In the genomic region with DNA sequence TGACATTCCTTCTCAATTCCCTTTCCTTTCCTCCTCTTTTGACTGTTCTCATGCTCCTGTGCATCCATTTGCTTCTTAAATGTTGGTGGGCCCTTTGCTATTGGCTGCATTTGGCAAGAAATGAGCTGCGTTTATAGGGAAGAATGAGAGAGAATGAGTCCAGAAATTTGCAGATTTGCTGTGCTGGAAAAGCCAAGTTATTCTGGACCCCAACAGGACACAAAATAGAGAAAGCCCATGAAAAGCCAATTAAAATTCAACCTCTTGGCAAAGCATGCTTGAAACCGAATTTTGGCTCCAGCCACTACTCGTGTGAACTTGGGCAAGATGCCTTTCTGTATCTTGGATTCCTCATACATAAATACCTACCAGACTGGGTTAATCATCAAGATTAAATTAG, we compare ENCODE assay signal across 9 cellular contexts. TPM values are rescaled to one million over a fixed set of nuclear protein-coding genes. Genes with fewer than 3 reads are reported as not detected.
A peak's percentile ranks its signal among the peaks of the same experiment; 100 is the strongest.
DNase-seq lines count a peak whose midpoint lies in the region; ATAC-seq and TF ChIP-seq lines count a peak whose summit lies in the region.
"Had no signal": no experiment of that assay in that cellular context is flagged by ENCODE, and none has a peak within 500 bp of the region (broad histone marks: within the 10 kb centered on the region; RNA-seq: fewer than 3 reads in every experiment).

No MANE protein-coding gene starts in this region.

- H3K4me1 ChIP-seq in left ventricle myocardium inferior (peaks cover 31% of the 10 kb centered on the region), iPS-18a (ENCODE audit: control insufficient read depth, low read depth, low read length) (no peaks in the 10 kb centered on the region), upper lobe of right lung (peaks cover 15% of the 10 kb centered on the region)

- H3K27ac Mint-ChIP-seq in activated T-cell treated with anti-CD3 and anti-CD28 coated beads, Interleukin-2, amount 50 U/mL, for 72 hours, result peak overlapping the region; percentile 88

- DNase-seq in left ventricle myocardium inferior (no peak), cardiac septum (ENCODE audit: low spot score) (no peak), upper lobe of right lung (no peak), NOMO-1 (lab: John Stamatoyannopoulos, UW; ENCODE audit: unreplicated experiment in 2 of 2) (no peak), DMS 273 (lab: John Stamatoyannopoulos, UW; ENCODE audit: unreplicated experiment) (no peak)
- no peak for DNase-seq in activated T-cell treated with anti-CD3 and anti-CD28 coated beads, Interleukin-2, amount 50 U/mL, for 72 hours
- DNase-seq: activated gamma-delta T cell had no signal

- no peak overlapping the region for H3K9ac ChIP-seq in iPS-18a (ENCODE audit: low read length)

- TF ChIP-seq CTCF in left ventricle myocardium inferior (IDR thresholded peaks at IDR 0.05; ENCODE audit: borderline replicate concordance) (no peak), upper lobe of right lung (IDR thresholded peaks at IDR 0.05) (no peak)

- no peaks in the 10 kb centered on the region for H3K9me3 ChIP-seq in left ventricle myocardium inferior (replicated peaks)
- H3K9me3 ChIP-seq in iPS-18a (ENCODE audit: control insufficient read depth, low read depth, low read length), result no peaks in the 10 kb centered on the region
- H3K9me3 ChIP-seq in upper lobe of right lung, result no peaks in the 10 kb centered on the region

- H3K4me1 Mint-ChIP-seq in activated T-cell treated with anti-CD3 and anti-CD28 coated beads, Interleukin-2, amount 50 U/mL, for 72 hours (ENCODE audit: low read depth), result peaks cover 52% of the 10 kb centered on the region

- intact Hi-C loops in left ventricle myocardium inferior (cut with micrococcal nuclease) (no loop called here), cardiac septum (cut with DNase I) (no loop called here), upper lobe of right lung (cut with DNase I) (no loop called here)

- peaks cover 0 to 3% of the 10 kb centered on the region in 2 donors for H3K9me3 Mint-ChIP-seq in activated T-cell treated with anti-CD3 and anti-CD28 coated beads, Interleukin-2, amount 50 U/mL, for 72 hours

- H3K36me3 ChIP-seq in left ventricle myocardium inferior (peaks cover 3% of the 10 kb centered on the region), iPS-18a (ENCODE audit: control insufficient read depth, low read depth, low read length) (peaks cover 6% of the 10 kb centered on the region), upper lobe of right lung (peaks cover 3% of the 10 kb centered on the region)

- H3K36me3 Mint-ChIP-seq in activated T-cell treated with anti-CD3 and anti-CD28 coated beads, Interleukin-2, amount 50 U/mL, for 72 hours (ENCODE audit: insufficient read depth in 2 of 2), result peaks cover 6 to 16% of the 10 kb centered on the region in 2 donors

- H3K27ac ChIP-seq in left ventricle myocardium inferior (replicated peaks) (no peak overlapping the region), iPS-18a (ENCODE audit: low read length) (no peak overlapping the region), upper lobe of right lung (no peak overlapping the region)

- peaks cover 20% of the 10 kb centered on the region for H3K27me3 Mint-ChIP-seq in activated T-cell treated with anti-CD3 and anti-CD28 coated beads, Interleukin-2, amount 50 U/mL, for 72 hours (ENCODE audit: low read depth)

- H3K4me3 ChIP-seq in left ventricle myocardium inferior, result peak overlapping the region; percentile 99
- H3K4me3 ChIP-seq in iPS-18a (ENCODE audit: low read length), result peak overlapping the region; percentile 69
- H3K4me3 ChIP-seq in upper lobe of right lung, result peak overlapping the region; percentile 84

- H3K4me3 Mint-ChIP-seq in activated T-cell treated with anti-CD3 and anti-CD28 coated beads, Interleukin-2, amount 50 U/mL, for 72 hours, result peak overlapping the region; percentile 94 to 99

- H3K27me3 ChIP-seq in left ventricle myocardium inferior (ENCODE audit: low read depth) (no peaks in the 10 kb centered on the region), iPS-18a (ENCODE audit: control insufficient read depth, insufficient read depth, low read length) (no peaks in the 10 kb centered on the region), upper lobe of right lung (no peaks in the 10 kb centered on the region)

- no peak for ATAC-seq in activated T-cell treated with anti-CD3 and anti-CD28 coated beads, Interleukin-2, amount 50 U/mL, for 72 hours (replicated peaks in 1 of 2)
- ATAC-seq in upper lobe of right lung (no peak), GM21526 (IDR thresholded peaks at IDR 0.05; ENCODE audit: low FRiP score, unreplicated experiment) (no peak)

RNA-seq across cellular contexts. Expression of gene SCLY, which starts 1.3 kb away (rescaled TPM):
- total RNA-seq in left ventricle myocardium inferior (10.9 TPM), cardiac septum (8.8 TPM), upper lobe of right lung (13.0 TPM)
- total RNA-seq in activated T-cell treated with anti-CD3 and anti-CD28 coated beads, Interleukin-2, amount 50 U/mL, for 72 hours, result 10 to 100 TPM; 36.3 to 38.2 TPM

RNA-seq across cellular contexts. Expression of gene ESPNL, which starts 40.6 kb away (rescaled TPM):
- total RNA-seq in left ventricle myocardium inferior, result not detected
- total RNA-seq in cardiac septum, result 0.08 TPM
- total RNA-seq in activated T-cell treated with anti-CD3 and anti-CD28 coated beads, Interleukin-2, amount 50 U/mL, for 72 hours, result under 1 TPM; 0.07 to 0.19 TPM
- total RNA-seq in upper lobe of right lung, result 0.35 TPM
